ENCODE assay signal across 2 cellular contexts in genomic region chr3:194038346-194038745, GRCh38.
DNase-seq lines count a peak whose midpoint lies in the region; TF ChIP-seq lines count a peak whose summit lies in the region.
"Not testable (repeated sequence)": the region's sequence is repeated elsewhere in the genome, so short reads cannot be mapped to it uniquely, and the experiment has no call there.

No MANE protein-coding gene starts in this region.

- peaks cover 12% of the 10 kb centered on the region for H3F3A ChIP-seq in neural progenitor cell (ENCODE audit: low read depth)

- H3K4me3 ChIP-seq in WERI-Rb-1 (ENCODE audit: low read depth, low read length); neural progenitor cell: not testable (repeated sequence)

- H3K4me1 Mint-ChIP-seq in neural progenitor cell, result peaks cover 37% of the 10 kb centered on the region

- H3K36me3 ChIP-seq in WERI-Rb-1, neural progenitor cell: not testable (repeated sequence)

- H3K27ac Mint-ChIP-seq in neural progenitor cell, result peak overlapping the region; percentile 67

- H3K9me3 Mint-ChIP-seq in neural progenitor cell, result not testable (repeated sequence)

- peaks cover 17% of the 10 kb centered on the region for H3K4me1 ChIP-seq in neural progenitor cell

- not testable (repeated sequence) for H3K79me2 ChIP-seq in neural progenitor cell (ENCODE audit: low read depth)

- not testable (repeated sequence) for H2AFZ ChIP-seq in neural progenitor cell (replicated peaks)

- H3K36me3 Mint-ChIP-seq in neural progenitor cell, result not testable (repeated sequence)

- not testable (repeated sequence) for H4K20me1 ChIP-seq in neural progenitor cell (ENCODE audit: low read depth)

- H3K4me2 ChIP-seq in neural progenitor cell, result not testable (repeated sequence)

- H3K4me3 Mint-ChIP-seq in neural progenitor cell, result not testable (repeated sequence)

- H3K9me3 ChIP-seq in WERI-Rb-1 (ENCODE audit: severe bottlenecking); neural progenitor cell (ENCODE audit: low read depth): not testable (repeated sequence)

- not testable (repeated sequence) for H3K27ac ChIP-seq in WERI-Rb-1, neural progenitor cell

- H3K27me3 ChIP-seq in WERI-Rb-1 (ENCODE audit: insufficient read depth, low read depth, severe bottlenecking); neural progenitor cell: not testable (repeated sequence)

- TF ChIP-seq CTCF in WERI-Rb-1 (IDR thresholded peaks at IDR 0.05; ENCODE audit: low read depth, low read length); neural progenitor cell (IDR thresholded peaks at IDR 0.05): not testable (repeated sequence)

- peak; percentile 27 for DNase-seq in WERI-Rb-1
- not testable (repeated sequence) for DNase-seq in neural progenitor cell (ENCODE audit: low spot score)

- H3K9ac ChIP-seq in neural progenitor cell, result not testable (repeated sequence)

- H3K27me3 Mint-ChIP-seq in neural progenitor cell (ENCODE audit: insufficient read depth, low read depth), result peaks cover 17% of the 10 kb centered on the region
